ENCODE assay signal across 1 cellular context in the genomic region with DNA sequence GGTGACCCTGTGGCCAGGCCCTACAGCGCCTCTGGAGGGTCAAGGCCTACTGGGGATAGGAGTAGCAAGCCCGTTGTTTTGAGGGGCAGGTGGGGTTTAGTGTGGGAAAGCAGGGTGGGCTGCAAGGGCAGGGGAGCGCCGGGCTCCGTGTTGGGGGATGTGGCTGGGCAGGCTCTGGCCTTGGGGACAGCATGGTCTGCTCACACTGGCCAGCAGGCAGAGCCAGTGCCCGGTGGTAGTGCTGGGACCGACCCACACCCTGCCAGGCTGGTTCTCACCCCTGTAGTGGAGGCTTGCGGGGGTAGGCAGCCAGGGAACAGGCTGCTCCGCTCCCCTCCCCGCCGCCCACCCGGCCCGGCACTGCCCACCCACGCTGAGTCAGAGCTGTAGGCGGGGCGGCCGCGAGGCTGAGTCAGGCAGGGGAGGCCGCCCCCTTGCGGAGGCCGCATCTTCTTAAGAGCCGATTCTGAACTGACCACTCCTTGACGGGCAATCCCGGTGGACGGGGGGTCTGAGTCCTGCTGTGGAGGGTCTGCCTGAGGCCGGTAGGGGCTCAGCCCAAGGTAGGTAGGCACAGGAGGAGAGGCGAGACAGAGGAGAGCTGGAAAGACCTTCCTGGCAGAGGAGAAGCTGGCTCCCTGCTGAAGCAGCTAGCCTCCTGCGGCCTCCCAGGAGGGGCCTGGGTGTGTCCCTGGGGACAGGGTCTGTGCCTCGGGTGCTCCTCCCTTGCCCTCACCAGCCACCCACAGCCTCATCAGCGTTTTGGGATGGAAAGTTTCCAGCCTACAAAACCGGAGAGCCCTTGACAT.
TF ChIP-seq lines count a peak whose summit lies in the region.

No MANE protein-coding gene starts in this region.

TF ChIP-seq in liver, 16 proteins besides CTCF, POLR2A, EP300 and RAD21 (continued from another document):
- no peak for TF ChIP-seq HNF4A (conservative IDR thresholded peaks at IDR 0.05)
- no peak for TF ChIP-seq FOXA2 (IDR thresholded peaks at IDR 0.05)
TF ChIP-seq in liver: peak in this region for 0.
